8 cellular contexts compared by ENCODE assay signal in genomic region chr14:105491366-105492006, GRCh38. TPM values are rescaled to one million over a fixed set of nuclear protein-coding genes. Genes with fewer than 3 reads are reported as not detected.
DNase-seq lines count a peak whose midpoint lies in the region; ATAC-seq, FAIRE-seq and TF ChIP-seq lines count a peak whose summit lies in the region.

No MANE protein-coding gene starts in this region.

- no peak for TF ChIP-seq CTCF in glutamatergic neuron (IDR thresholded peaks at IDR 0.05; ENCODE audit: partially characterized antibody, unreplicated experiment)

- intact Hi-C loops in posterior cingulate gyrus (cut with DNase I): loop anchor here (2.0 kb wide), 1 partner anchor 121 kb away; no protein-coding TSS in a partner anchor

- peaks cover 2% of the 10 kb centered on the region for H3K4me1 Mint-ChIP-seq in glutamatergic neuron (ENCODE audit: low read depth, unreplicated experiment)

- peaks cover 14% of the 10 kb centered on the region for H3K27me3 Mint-ChIP-seq in glutamatergic neuron (ENCODE audit: unreplicated experiment)

- ATAC-seq in HG02981 (IDR thresholded peaks at IDR 0.05; ENCODE audit: unreplicated experiment): no peak

- DNase-seq in HTR-8/SVneo (ENCODE audit: insufficient read length, low spot score) (peak; percentile 66), glutamatergic neuron (peak; percentile 63), posterior cingulate gyrus (peak in 6 of 10 donors; percentile 20 to 91 (median 70))
- peak; percentile 68 to 78 (median 72) for DNase-seq in activated naive CD4-positive, alpha-beta T cell (lab: John Stamatoyannopoulos, UW)

- no peak for FAIRE-seq in HTR-8/SVneo (lab: Jason Lieb, UNC)

- peaks cover 5% of the 10 kb centered on the region for H3K9me3 Mint-ChIP-seq in glutamatergic neuron (ENCODE audit: unreplicated experiment)

- H3K36me3 ChIP-seq in urinary bladder (ENCODE audit: insufficient read depth): no peaks in the 10 kb centered on the region

- 1% methylated on average over 53 of the region's 53 CpGs for WGBS in urinary bladder

- peak overlapping the region; percentile 52 for H3K27ac Mint-ChIP-seq in glutamatergic neuron (ENCODE audit: unreplicated experiment)

- no peaks in the 10 kb centered on the region for H3K36me3 Mint-ChIP-seq in glutamatergic neuron (ENCODE audit: unreplicated experiment)

- no peaks in the 10 kb centered on the region for H3K4me1 ChIP-seq in urinary bladder (ENCODE audit: insufficient read depth)

- peak overlapping the region; percentile 86 for H3K4me3 Mint-ChIP-seq in glutamatergic neuron (ENCODE audit: unreplicated experiment)

- H3K4me3 ChIP-seq in GM08714 (ENCODE audit: low read length) (peak overlapping the region; percentile 92), urinary bladder (ENCODE audit: low read depth, low read length) (peak overlapping the region; percentile 48)

- H3K27ac ChIP-seq in urinary bladder (ENCODE audit: low read depth): peak overlapping the region; percentile 61

- peak; percentile 48; the same call in 1 of the 2 replicates for TF ChIP-seq POLR2A in Raji (IDR thresholded peaks at IDR 0.05; ENCODE audit: insufficient read depth, low read depth, low read length)

RNA-seq across cellular contexts. Expression of gene TEDC1, which starts 0.4 kb away (rescaled TPM):
- total RNA-seq in glutamatergic neuron (ENCODE audit: unreplicated experiment): 13.8 TPM
- 4.2 TPM for total RNA-seq in urinary bladder
- polyA plus RNA-seq in urinary bladder: 10.6 TPM

RNA-seq across cellular contexts. Expression of gene CRIP1, which starts 4.8 kb away (rescaled TPM):
- 49.3 TPM for total RNA-seq in glutamatergic neuron (ENCODE audit: unreplicated experiment)
- 9.4 TPM for total RNA-seq in urinary bladder
- 92.4 TPM for polyA plus RNA-seq in urinary bladder

RNA-seq across cellular contexts. Expression of gene CRIP2, which starts 16.9 kb away (rescaled TPM):
- total RNA-seq in glutamatergic neuron (ENCODE audit: unreplicated experiment): 78.5 TPM
- total RNA-seq in urinary bladder: 53.7 TPM
- 245 TPM for polyA plus RNA-seq in urinary bladder

RNA-seq across cellular contexts. Expression of gene TMEM121, which starts 34.9 kb away (rescaled TPM):
- total RNA-seq in glutamatergic neuron (ENCODE audit: unreplicated experiment) (2.7 TPM), urinary bladder (1.3 TPM)
- 6.7 TPM for polyA plus RNA-seq in urinary bladder
